In the genomic region with DNA sequence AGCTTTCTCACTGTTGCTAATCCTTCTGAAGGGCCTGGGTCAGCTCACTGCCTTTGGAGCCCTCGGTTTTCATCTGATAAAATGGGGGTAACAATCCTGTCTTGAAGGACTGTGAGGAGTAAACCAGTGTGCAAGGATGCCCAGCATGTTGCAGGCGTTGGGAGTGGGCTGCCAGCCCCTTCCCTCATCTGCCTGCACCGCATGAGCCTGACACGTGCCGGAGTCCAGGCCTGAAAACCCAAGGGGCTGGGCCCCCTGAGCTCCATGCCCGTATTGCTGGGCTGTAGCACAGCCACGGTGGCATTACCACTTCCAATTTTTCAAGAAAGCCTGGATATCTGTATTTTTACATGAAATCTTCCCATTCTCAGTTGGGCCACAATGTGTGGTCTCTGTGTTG, we compare ENCODE assay signal across 22 cellular contexts.
"Had no signal": no experiment of that assay in that cellular context is flagged by ENCODE, and none has a peak within 500 bp of the region (broad histone marks: within the 10 kb centered on the region; RNA-seq: fewer than 3 reads in every experiment).

No MANE protein-coding gene starts in this region.

- H3K27ac ChIP-seq: adrenal gland, cardiac muscle cell, neutrophil, ovary, thoracic aorta, uterus had no signal

- H3K27ac Mint-ChIP-seq: activated B cell treated with CpG ODN at 0.5 μM for 24 hours; activated naive CD4-positive, alpha-beta T cell treated with anti-CD3 and anti-CD28 coated beads for 36 hours; activated naive CD8-positive, alpha-beta T cell treated with anti-CD3 and anti-CD28 coated beads for 36 hours; activated T-cell treated with anti-CD3 and anti-CD28 coated beads, Interleukin-2, amount 50 U/mL, for 72 hours; brain; mesothelial cell of epicardium; nephron progenitor cell; progenitor cell of endocrine pancreas; T-helper 2 cell treated with Interferon-gamma antibody and Interleukin-4, amounts not matched to agents 5 μg/mL and 100 μg/mL, for 36 hours had no signal

- H3K27me3 Mint-ChIP-seq: activated B cell treated with CpG ODN at 0.5 μM for 24 hours; activated naive CD8-positive, alpha-beta T cell treated with anti-CD3 and anti-CD28 coated beads for 36 hours; naive B cell had no signal

- DNase-seq: activated B cell treated with CpG ODN at 0.5 μM for 24 hours; activated CD4-positive, alpha-beta T cell treated with anti-CD3 and anti-CD28 coated beads, Interleukin-2, amount 50 U/mL, for 4 hours; activated naive CD4-positive, alpha-beta T cell treated with anti-CD3 and anti-CD28 coated beads for 36 hours; activated naive CD8-positive, alpha-beta T cell treated with anti-CD3 and anti-CD28 coated beads for 36 hours; activated T-cell treated with anti-CD3 and anti-CD28 coated beads for 4 hours; activated T-cell treated with anti-CD3 and anti-CD28 coated beads, Interleukin-2, amount 50 U/mL, for 72 hours; adrenal gland; naive B cell; nephron progenitor cell; ovary; stimulated activated CD4-positive, alpha-beta T cell treated with anti-CD3 and anti-CD28 coated beads, Interleukin-4, amount 100 ng/mL, for 1 hour; stimulated activated naive CD8-positive, alpha-beta T cell treated with anti-CD3 and anti-CD28 coated beads, Interleukin-15, Interleukin-2, amounts not matched to agents 100 U/mL and 50 U/mL, for 24 hours; T-helper 1 cell; trophoblast cell; uterus had no signal

- H3K4me3 ChIP-seq: adrenal gland, cardiac muscle cell, ovary, thoracic aorta, uterus had no signal

- H3K4me3 Mint-ChIP-seq: activated B cell treated with CpG ODN at 0.5 μM for 24 hours; activated naive CD4-positive, alpha-beta T cell treated with anti-CD3 and anti-CD28 coated beads for 36 hours; activated naive CD8-positive, alpha-beta T cell treated with anti-CD3 and anti-CD28 coated beads for 36 hours; activated T-cell treated with anti-CD3 and anti-CD28 coated beads, Interleukin-2, amount 50 U/mL, for 72 hours; brain; mesothelial cell of epicardium; nephron progenitor cell; T-helper 2 cell treated with Interferon-gamma antibody and Interleukin-4, amounts not matched to agents 5 μg/mL and 100 μg/mL, for 36 hours had no signal

- ATAC-seq: activated T-cell treated with anti-CD3 and anti-CD28 coated beads, Interleukin-2, amount 50 U/mL, for 72 hours; stimulated activated naive CD8-positive, alpha-beta T cell treated with anti-CD3 and anti-CD28 coated beads, Interleukin-15, Interleukin-2, amounts not matched to agents 100 U/mL and 50 U/mL, for 24 hours had no signal

- H3K9me3 Mint-ChIP-seq: activated B cell treated with CpG ODN at 0.5 μM for 24 hours; activated naive CD4-positive, alpha-beta T cell treated with anti-CD3 and anti-CD28 coated beads for 36 hours; activated naive CD8-positive, alpha-beta T cell treated with anti-CD3 and anti-CD28 coated beads for 36 hours; activated T-cell treated with anti-CD3 and anti-CD28 coated beads, Interleukin-2, amount 50 U/mL, for 72 hours; brain; mesothelial cell of epicardium; naive B cell; nephron progenitor cell; T-helper 2 cell treated with Interferon-gamma antibody and Interleukin-4, amounts not matched to agents 5 μg/mL and 100 μg/mL, for 36 hours had no signal

- H3K36me3 Mint-ChIP-seq: activated naive CD8-positive, alpha-beta T cell treated with anti-CD3 and anti-CD28 coated beads for 36 hours had no signal

- H3K9me3 ChIP-seq: adrenal gland, neutrophil, ovary, thoracic aorta, uterus had no signal

- H3K36me3 ChIP-seq: adrenal gland, cardiac muscle cell, neutrophil, ovary, thoracic aorta, uterus had no signal

- H3K4me1 ChIP-seq: adrenal gland, uterus had no signal

- H3K27me3 ChIP-seq: adrenal gland, cardiac muscle cell, neutrophil, ovary, uterus had no signal
